In genomic region chr4:95998311-95998710, GRCh38 we compare ENCODE assay signal across 17 cellular contexts.
"Had no signal": no experiment of that assay in that cellular context is flagged by ENCODE, and none has a peak within 500 bp of the region (broad histone marks: within the 10 kb centered on the region; RNA-seq: fewer than 3 reads in every experiment).

No MANE protein-coding gene starts in this region.

- DNase-seq: activated CD4-positive, alpha-beta T cell treated with anti-CD3 and anti-CD28 coated beads, Interleukin-2, amount 50 U/mL, for 4 hours; activated CD4-positive, CD25-positive, alpha-beta regulatory T cell treated with anti-CD3 and anti-CD28 coated beads, Interleukin-2, amount 50 U/mL, for 72 hours; activated naive CD4-positive, alpha-beta T cell treated with anti-CD3 and anti-CD28 coated beads, Interleukin-2, amount 10 ng/mL, durations not matched to agents 7 days and 5 days; central memory CD4-positive, alpha-beta T cell; foreskin melanocyte; head of caudate nucleus; nucleus accumbens; stimulated activated CD4-positive, alpha-beta T cell treated with anti-CD3 and anti-CD28 coated beads, Interleukin-15, amount 100 ng/mL, for 24 hours; stimulated activated CD4-positive, alpha-beta T cell treated with anti-CD3 and anti-CD28 coated beads, Interleukin-4, amount 100 ng/mL, for 1 hour; stimulated activated CD8-positive, alpha-beta memory T cell treated with anti-CD3 and anti-CD28 coated beads, Interleukin-4, amount 100 ng/mL, for 48 hours; stimulated activated naive CD4-positive, alpha-beta T cell treated with Interleukin-2 at 50 U/mL for 16 hours; substantia nigra; transverse colon had no signal

- H3K27me3 ChIP-seq: esophagus muscularis mucosa, transverse colon, vagina had no signal

- H3K4me1 ChIP-seq: esophagus muscularis mucosa, transverse colon, vagina had no signal

- H3K27ac ChIP-seq: coronary artery, esophagus muscularis mucosa, skin epidermis, transverse colon, vagina had no signal
